1 cellular context compared by ENCODE assay signal in genomic region chr4:7640136-7640535, GRCh38.
TF ChIP-seq lines count a peak whose summit lies in the region.

No MANE protein-coding gene starts in this region.

TF ChIP-seq in HepG2, 621 proteins besides CTCF, POLR2A, EP300 and RAD21 (continued from another document):
- TF ChIP-seq ZSCAN5A (CRISPR knock-in tag; IDR thresholded peaks at IDR 0.05; ENCODE audit: borderline replicate concordance) (no peak), IKZF4 (CRISPR knock-in tag; IDR thresholded peaks at IDR 0.05; ENCODE audit: borderline replicate concordance, low read depth, not compliant biosample characterization) (no peak), MNT (IDR thresholded peaks at IDR 0.05) (peak; percentile 68), ZNF282 (IDR thresholded peaks at IDR 0.05; ENCODE audit: partially characterized antibody) (peak; percentile 63), NFRKB (IDR thresholded peaks at IDR 0.05) (peak; percentile 31; the same call in 1 of the 2 replicates), GLMP (CRISPR knock-in tag; IDR thresholded peaks at IDR 0.05; ENCODE audit: borderline replicate concordance) (no peak), LCORL (IDR thresholded peaks at IDR 0.05) (0 out of 2 replicates have a peak, but pooled peaks have one; percentile 38), LCORL (CRISPR knock-in tag; IDR thresholded peaks at IDR 0.05) (no peak), MYNN (CRISPR knock-in tag; IDR thresholded peaks at IDR 0.05; ENCODE audit: low read depth) (no peak), CREB1 (IDR thresholded peaks at IDR 0.05) (0 out of 2 replicates have a peak, but pooled peaks have one; percentile 7), CREB1 (CRISPR knock-in tag; IDR thresholded peaks at IDR 0.05) (no peak), ATF7 (IDR thresholded peaks at IDR 0.05) (0 out of 2 replicates have a peak, but pooled peaks have one; percentile 16), ATF7 (CRISPR knock-in tag; IDR thresholded peaks at IDR 0.05) (no peak)
TF ChIP-seq in HepG2: peak in this region for 8.
